In genomic region chr1:219550171-219550570, GRCh38 we compare ENCODE assay signal across 20 cellular contexts.
"Had no signal": no experiment of that assay in that cellular context is flagged by ENCODE, and none has a peak within 500 bp of the region (broad histone marks: within the 10 kb centered on the region; RNA-seq: fewer than 3 reads in every experiment).

No MANE protein-coding gene starts in this region.

- H3K9ac ChIP-seq: neural progenitor cell, parathyroid adenoma had no signal

- H3K36me3 ChIP-seq: right lobe of liver, stomach, thoracic aorta, tibial nerve, upper lobe of left lung had no signal

- H2AFZ ChIP-seq: neural progenitor cell, parathyroid adenoma had no signal

- H3K9me3 ChIP-seq: mucosa of descending colon, right lobe of liver, stomach, thoracic aorta, tibial nerve, upper lobe of left lung had no signal

- H3K4me1 ChIP-seq: parathyroid adenoma, upper lobe of left lung had no signal

- H3K27me3 ChIP-seq: neural progenitor cell, right lobe of liver, stomach, tibial nerve, upper lobe of left lung had no signal

- H3K27ac ChIP-seq: neural progenitor cell, parathyroid adenoma, right lobe of liver, stomach, thoracic aorta, tibial nerve, upper lobe of left lung had no signal

- H3K4me2 ChIP-seq: neural progenitor cell, smooth muscle cell had no signal

- H3K4me3 ChIP-seq: lung, mucosa of descending colon, neural progenitor cell, right lobe of liver, smooth muscle cell, stomach, thoracic aorta, tibial nerve, upper lobe of left lung had no signal

- DNase-seq: cerebellar nuclear complex; cortex of kidney; effector CD4-positive, alpha-beta T cell; mucosa of descending colon; naive B cell; right lobe of liver; stimulated activated CD4-positive, alpha-beta T cell treated with anti-CD3 and anti-CD28 coated beads, Interleukin-12 subunit alpha, Interleukin-12 subunit beta, amount 100 ng/mL, for 4 hours; stimulated activated CD4-positive, alpha-beta T cell treated with anti-CD3 and anti-CD28 coated beads, Interleukin-1b, Interleukin-23, amount 100 ng/mL, for 48 hours; stimulated activated CD4-positive, alpha-beta T cell treated with anti-CD3 and anti-CD28 coated beads, Interleukin-4, amount 100 ng/mL, for 1 hour; stimulated activated CD8-positive, alpha-beta memory T cell treated with anti-CD3 and anti-CD28 coated beads, Interleukin-4, amount 100 ng/mL, for 48 hours; stimulated activated naive CD4-positive, alpha-beta T cell treated with Interleukin-2 at 50 U/mL for 16 hours; stomach; substantia nigra; upper lobe of left lung had no signal
